Comparison of ENCODE assay signal across 1 cellular context in the genomic region with DNA sequence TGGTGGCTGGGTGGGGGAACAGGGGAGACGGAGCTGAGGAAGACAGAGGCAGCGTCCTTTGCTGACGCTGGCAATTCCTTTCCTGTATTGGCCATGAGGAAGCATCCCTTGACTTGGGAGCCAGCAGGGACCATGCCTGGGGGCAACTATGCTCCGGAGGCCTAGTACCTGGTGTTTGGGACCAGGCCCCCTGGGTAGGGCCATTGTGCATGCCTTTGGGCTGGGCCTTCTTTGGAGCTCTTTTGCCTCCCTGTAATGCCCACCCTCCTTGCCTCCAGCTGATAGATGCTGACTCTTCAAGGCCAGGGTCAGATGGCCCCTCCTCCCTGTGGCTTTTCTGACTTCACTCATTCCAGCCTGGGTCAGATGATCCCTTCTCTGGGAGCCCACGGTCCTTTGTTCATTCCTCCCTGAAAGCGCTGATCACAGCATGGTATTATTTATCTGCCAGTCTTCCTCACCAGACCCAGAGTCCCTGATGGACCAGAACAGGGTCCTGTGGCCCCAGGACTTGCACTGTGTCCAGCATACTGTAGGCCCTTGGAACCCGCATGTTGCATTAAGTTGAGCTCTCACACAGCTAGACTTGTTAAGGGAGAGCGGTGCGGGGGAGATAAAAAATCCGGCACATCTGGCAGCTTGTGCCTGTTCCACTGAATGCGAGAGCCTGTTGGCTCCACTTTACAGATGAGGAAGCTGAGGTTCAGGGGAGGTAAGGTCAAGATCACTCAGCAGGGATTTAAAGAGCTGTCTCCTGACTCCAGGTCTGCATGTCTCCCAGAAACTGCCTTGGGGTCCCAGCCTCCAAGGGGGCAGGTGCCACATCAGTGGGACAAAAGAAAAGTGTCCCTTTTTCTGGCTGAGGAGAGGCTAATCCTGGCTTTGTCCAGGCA.
TF ChIP-seq lines count a peak whose summit lies in the region.

No MANE protein-coding gene starts in this region.

TF ChIP-seq in SK-N-SH, 30 proteins besides CTCF, POLR2A, EP300 and RAD21:
- TF ChIP-seq, protein P1, sequence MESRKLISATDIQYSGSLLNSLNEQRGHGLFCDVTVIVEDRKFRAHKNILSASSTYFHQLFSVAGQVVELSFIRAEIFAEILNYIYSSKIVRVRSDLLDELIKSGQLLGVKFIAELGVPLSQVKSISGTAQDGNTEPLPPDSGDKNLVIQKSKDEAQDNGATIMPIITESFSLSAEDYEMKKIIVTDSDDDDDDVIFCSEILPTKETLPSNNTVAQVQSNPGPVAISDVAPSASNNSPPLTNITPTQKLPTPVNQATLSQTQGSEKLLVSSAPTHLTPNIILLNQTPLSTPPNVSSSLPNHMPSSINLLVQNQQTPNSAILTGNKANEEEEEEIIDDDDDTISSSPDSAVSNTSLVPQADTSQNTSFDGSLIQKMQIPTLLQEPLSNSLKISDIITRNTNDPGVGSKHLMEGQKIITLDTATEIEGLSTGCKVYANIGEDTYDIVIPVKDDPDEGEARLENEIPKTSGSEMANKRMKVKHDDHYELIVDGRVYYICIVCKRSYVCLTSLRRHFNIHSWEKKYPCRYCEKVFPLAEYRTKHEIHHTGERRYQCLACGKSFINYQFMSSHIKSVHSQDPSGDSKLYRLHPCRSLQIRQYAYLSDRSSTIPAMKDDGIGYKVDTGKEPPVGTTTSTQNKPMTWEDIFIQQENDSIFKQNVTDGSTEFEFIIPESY (IDR thresholded peaks at IDR 0.05; ENCODE audit: borderline replicate concordance, low read depth) = no peak
- TF ChIP-seq RCOR1 (IDR thresholded peaks at IDR 0.05; ENCODE audit: low read length) (no peak), TEAD4 (IDR thresholded peaks at IDR 0.05; ENCODE audit: borderline replicate concordance, insufficient read depth) (no peak), MXI1 (IDR thresholded peaks at IDR 0.05; ENCODE audit: low read depth, low read length) (no peak), GABPA (IDR thresholded peaks at IDR 0.05; ENCODE audit: low read depth) (no peak), SMC3 (IDR thresholded peaks at IDR 0.05; ENCODE audit: low read depth, low read length) (no peak)
- TF ChIP-seq, protein P2, sequence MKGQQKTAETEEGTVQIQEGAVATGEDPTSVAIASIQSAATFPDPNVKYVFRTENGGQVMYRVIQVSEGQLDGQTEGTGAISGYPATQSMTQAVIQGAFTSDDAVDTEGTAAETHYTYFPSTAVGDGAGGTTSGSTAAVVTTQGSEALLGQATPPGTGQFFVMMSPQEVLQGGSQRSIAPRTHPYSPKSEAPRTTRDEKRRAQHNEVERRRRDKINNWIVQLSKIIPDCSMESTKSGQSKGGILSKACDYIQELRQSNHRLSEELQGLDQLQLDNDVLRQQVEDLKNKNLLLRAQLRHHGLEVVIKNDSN (IDR thresholded peaks at IDR 0.05; ENCODE audit: borderline replicate concordance, low read depth) = no peak
- TF ChIP-seq, protein P3, sequence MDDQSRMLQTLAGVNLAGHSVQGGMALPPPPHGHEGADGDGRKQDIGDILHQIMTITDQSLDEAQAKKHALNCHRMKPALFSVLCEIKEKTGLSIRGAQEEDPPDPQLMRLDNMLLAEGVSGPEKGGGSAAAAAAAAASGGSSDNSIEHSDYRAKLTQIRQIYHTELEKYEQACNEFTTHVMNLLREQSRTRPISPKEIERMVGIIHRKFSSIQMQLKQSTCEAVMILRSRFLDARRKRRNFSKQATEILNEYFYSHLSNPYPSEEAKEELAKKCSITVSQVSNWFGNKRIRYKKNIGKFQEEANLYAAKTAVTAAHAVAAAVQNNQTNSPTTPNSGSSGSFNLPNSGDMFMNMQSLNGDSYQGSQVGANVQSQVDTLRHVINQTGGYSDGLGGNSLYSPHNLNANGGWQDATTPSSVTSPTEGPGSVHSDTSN (IDR thresholded peaks at IDR 0.05) = no peak
- TF ChIP-seq, protein P4, sequence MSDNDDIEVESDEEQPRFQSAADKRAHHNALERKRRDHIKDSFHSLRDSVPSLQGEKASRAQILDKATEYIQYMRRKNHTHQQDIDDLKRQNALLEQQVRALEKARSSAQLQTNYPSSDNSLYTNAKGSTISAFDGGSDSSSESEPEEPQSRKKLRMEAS (IDR thresholded peaks at IDR 0.05; ENCODE audit: low read depth) = no peak
- TF ChIP-seq, protein P5, sequence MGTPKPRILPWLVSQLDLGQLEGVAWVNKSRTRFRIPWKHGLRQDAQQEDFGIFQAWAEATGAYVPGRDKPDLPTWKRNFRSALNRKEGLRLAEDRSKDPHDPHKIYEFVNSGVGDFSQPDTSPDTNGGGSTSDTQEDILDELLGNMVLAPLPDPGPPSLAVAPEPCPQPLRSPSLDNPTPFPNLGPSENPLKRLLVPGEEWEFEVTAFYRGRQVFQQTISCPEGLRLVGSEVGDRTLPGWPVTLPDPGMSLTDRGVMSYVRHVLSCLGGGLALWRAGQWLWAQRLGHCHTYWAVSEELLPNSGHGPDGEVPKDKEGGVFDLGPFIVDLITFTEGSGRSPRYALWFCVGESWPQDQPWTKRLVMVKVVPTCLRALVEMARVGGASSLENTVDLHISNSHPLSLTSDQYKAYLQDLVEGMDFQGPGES (IDR thresholded peaks at IDR 0.05; ENCODE audit: low read depth, low read length) = no peak
